In genomic region chr11:87092567-87092966, GRCh38 we compare ENCODE assay signal across 21 cellular contexts.
"Had no signal": no experiment of that assay in that cellular context is flagged by ENCODE, and none has a peak within 500 bp of the region (broad histone marks: within the 10 kb centered on the region; RNA-seq: fewer than 3 reads in every experiment).

No MANE protein-coding gene starts in this region.

- H3K9ac ChIP-seq: neural progenitor cell had no signal

- H3K4me1 ChIP-seq: foreskin keratinocyte, lower lobe of right lung, neural progenitor cell had no signal

- H3K27me3 ChIP-seq: foreskin keratinocyte, heart left ventricle, neural progenitor cell, ovary had no signal

- ATAC-seq: effector memory CD8-positive, alpha-beta T cell; heart left ventricle; left cardiac atrium; lower lobe of right lung; natural killer cell treated with Interleukin-12 subunit alpha and Interleukin-12 subunit beta and Interleukin-15 and Interleukin-18, amount 100 ng/mL, for 72 hours; right cardiac atrium had no signal

- H3K9me3 Mint-ChIP-seq: effector memory CD8-positive, alpha-beta T cell; natural killer cell treated with Interleukin-12 subunit alpha and Interleukin-12 subunit beta and Interleukin-15 and Interleukin-18, amount 100 ng/mL, for 72 hours had no signal

- H3K36me3 ChIP-seq: ovary had no signal

- DNase-seq: effector memory CD8-positive, alpha-beta T cell; heart left ventricle; hippocampal formation; islet precursor cell; left cardiac atrium; left ventricle myocardium inferior; lower lobe of right lung; mesenchymal stem cell; midbrain; nucleus accumbens; ovary; right cardiac atrium; stimulated activated CD4-positive, alpha-beta T cell treated with anti-CD3 and anti-CD28 coated beads, Interleukin-2, amount 100 ng/mL, for 48 hours; stimulated activated naive CD4-positive, alpha-beta T cell treated with Interleukin-2 at 50 U/mL for 16 hours; trophoblast cell had no signal

- H3K4me3 Mint-ChIP-seq: dendritic cell treated with granulocyte-macrophage colony-stimulating factor and Interleukin-4, amounts not matched to agents 40 ng/mL and 50 ng/mL, for 4 days; effector memory CD8-positive, alpha-beta T cell; natural killer cell treated with Interleukin-12 subunit alpha and Interleukin-12 subunit beta and Interleukin-15 and Interleukin-18, amount 100 ng/mL, for 72 hours; neural progenitor cell had no signal

- H3K4me2 ChIP-seq: neural progenitor cell, smooth muscle cell had no signal

- H3K27me3 Mint-ChIP-seq: dendritic cell treated with granulocyte-macrophage colony-stimulating factor and Interleukin-4, amounts not matched to agents 40 ng/mL and 50 ng/mL, for 4 days; effector memory CD8-positive, alpha-beta T cell; natural killer cell treated with Interleukin-12 subunit alpha and Interleukin-12 subunit beta and Interleukin-15 and Interleukin-18, amount 100 ng/mL, for 72 hours; progenitor cell of endocrine pancreas had no signal

- H3K27ac ChIP-seq: foreskin keratinocyte, heart left ventricle, left ventricle myocardium inferior, lower lobe of right lung, neural progenitor cell, ovary had no signal

- H3K9me3 ChIP-seq: ovary had no signal

- H3K27ac Mint-ChIP-seq: dendritic cell treated with granulocyte-macrophage colony-stimulating factor and Interleukin-4, amounts not matched to agents 40 ng/mL and 50 ng/mL, for 4 days; effector memory CD8-positive, alpha-beta T cell; natural killer cell treated with Interleukin-12 subunit alpha and Interleukin-12 subunit beta and Interleukin-15 and Interleukin-18, amount 100 ng/mL, for 72 hours; neural progenitor cell; progenitor cell of endocrine pancreas had no signal

- H3K4me3 ChIP-seq: heart left ventricle, left ventricle myocardium inferior, lower lobe of right lung, neural progenitor cell, ovary, smooth muscle cell had no signal

- H3K4me1 Mint-ChIP-seq: neural progenitor cell had no signal

- H2AFZ ChIP-seq: neural progenitor cell had no signal
